13 cellular contexts compared by ENCODE assay signal in the genomic region with DNA sequence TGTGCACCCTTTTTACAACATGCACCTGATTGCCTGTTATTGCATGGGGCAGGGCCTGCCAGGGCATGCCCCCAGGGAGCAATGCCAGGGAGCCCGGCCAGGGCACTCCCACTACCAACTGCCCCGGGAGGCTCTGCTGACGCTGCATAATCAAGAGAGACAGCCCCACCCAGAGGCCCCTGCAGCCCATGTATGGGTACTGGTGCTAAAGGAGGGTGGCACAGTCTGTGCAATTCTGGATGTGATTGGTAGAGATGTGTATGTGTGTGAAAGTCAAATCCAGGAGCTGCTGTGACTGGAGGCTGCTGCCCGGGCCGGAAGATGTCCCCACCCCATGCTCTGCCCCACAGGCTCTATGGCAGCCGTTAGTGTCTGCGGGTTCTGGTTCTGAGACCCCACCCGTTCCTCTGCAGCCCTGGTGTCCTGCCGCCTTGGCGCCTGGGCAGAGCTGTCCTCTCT. TPM values are rescaled to one million over a fixed set of nuclear protein-coding genes. Genes with fewer than 3 reads are reported as not detected.
DNase-seq lines count a peak whose midpoint lies in the region; ATAC-seq and TF ChIP-seq lines count a peak whose summit lies in the region.
"Had no signal": no experiment of that assay in that cellular context is flagged by ENCODE, and none has a peak within 500 bp of the region (broad histone marks: within the 10 kb centered on the region; RNA-seq: fewer than 3 reads in every experiment).

No MANE protein-coding gene starts in this region.

- no peak overlapping the region for H3K4me3 ChIP-seq in BLaER1
- H3K4me3 ChIP-seq: dorsolateral prefrontal cortex had no signal

- TF ChIP-seq CTCF in GM13976 (IDR thresholded peaks at IDR 0.05; ENCODE audit: borderline replicate concordance, control extremely low read depth, extremely low read depth, insufficient read depth, missing control alignments): no peak

- H4K20me1 ChIP-seq in BLaER1: no peaks in the 10 kb centered on the region

- H3K27me3 ChIP-seq in BLaER1: no peaks in the 10 kb centered on the region

- H3K9ac ChIP-seq in BLaER1: no peak overlapping the region

- in situ Hi-C loops in GM13976 (cut with MboI; ENCODE audit: low sequenced_read_pairs, unreplicated experiment): no loop called here

- ATAC-seq in left lobe of liver (peak; percentile 49), HG02588 (IDR thresholded peaks at IDR 0.05; ENCODE audit: unreplicated experiment) (no peak)
- ATAC-seq: T-helper 17 cell had no signal

- DNase-seq in M059J (ENCODE audit: low read depth) (peak; percentile 28), SHP77 (lab: John Stamatoyannopoulos, UW) (peak; percentile 80 to 89), left lobe of liver (ENCODE audit: low spot score) (no peak), caudate nucleus (lab: John Stamatoyannopoulos, UW) (no peak), GM13976 (ENCODE audit: low spot score) (no peak)
- DNase-seq in activated CD4-positive, alpha-beta T cell treated with anti-CD3 and anti-CD28 coated beads for 1 hour: no peak
- DNase-seq: activated gamma-delta T cell treated with Interleukin-2 at 50 U/mL for 16 hours, C1 segment of cervical spinal cord, NCI-H187 treated with DMSO at 0.1 percent for 48 hours, T-helper 17 cell had no signal

- H3K4me1 ChIP-seq in BLaER1: peaks cover 53% of the 10 kb centered on the region

- no peaks in the 10 kb centered on the region for H3K9me3 ChIP-seq in BLaER1

- H3K27ac ChIP-seq in BLaER1: no peak overlapping the region
- H3K27ac ChIP-seq in caudate nucleus (ENCODE audit: low read depth, low read length): no peak overlapping the region
- H3K27ac ChIP-seq: dorsolateral prefrontal cortex had no signal

- H3K4me2 ChIP-seq in BLaER1: peak overlapping the region; percentile 62

- no peaks in the 10 kb centered on the region for H3K36me3 ChIP-seq in BLaER1

RNA-seq across cellular contexts. Expression of gene NEURL1B, which starts 3.9 kb away (rescaled TPM):
- total RNA-seq in M059J (2014; rRNA removed; shearing (Covaris generic)): 2.3 and 5.8 TPM in 2 replicates
- total RNA-seq in left lobe of liver: 9.5 TPM

Comparison
In these comparisons a context has a peak if more than half of its experiments do, and no peak if none do; other contexts are left out.
1. DNase-seq: peak in M059J (single experiment) and SHP77 (2 of 2); none in left lobe of liver (single experiment), activated CD4-positive, alpha-beta T cell treated with anti-CD3 and anti-CD28 coated beads for 1 hour (single experiment), caudate nucleus (0 of 61) and GM13976 (single experiment).